In the genomic region with DNA sequence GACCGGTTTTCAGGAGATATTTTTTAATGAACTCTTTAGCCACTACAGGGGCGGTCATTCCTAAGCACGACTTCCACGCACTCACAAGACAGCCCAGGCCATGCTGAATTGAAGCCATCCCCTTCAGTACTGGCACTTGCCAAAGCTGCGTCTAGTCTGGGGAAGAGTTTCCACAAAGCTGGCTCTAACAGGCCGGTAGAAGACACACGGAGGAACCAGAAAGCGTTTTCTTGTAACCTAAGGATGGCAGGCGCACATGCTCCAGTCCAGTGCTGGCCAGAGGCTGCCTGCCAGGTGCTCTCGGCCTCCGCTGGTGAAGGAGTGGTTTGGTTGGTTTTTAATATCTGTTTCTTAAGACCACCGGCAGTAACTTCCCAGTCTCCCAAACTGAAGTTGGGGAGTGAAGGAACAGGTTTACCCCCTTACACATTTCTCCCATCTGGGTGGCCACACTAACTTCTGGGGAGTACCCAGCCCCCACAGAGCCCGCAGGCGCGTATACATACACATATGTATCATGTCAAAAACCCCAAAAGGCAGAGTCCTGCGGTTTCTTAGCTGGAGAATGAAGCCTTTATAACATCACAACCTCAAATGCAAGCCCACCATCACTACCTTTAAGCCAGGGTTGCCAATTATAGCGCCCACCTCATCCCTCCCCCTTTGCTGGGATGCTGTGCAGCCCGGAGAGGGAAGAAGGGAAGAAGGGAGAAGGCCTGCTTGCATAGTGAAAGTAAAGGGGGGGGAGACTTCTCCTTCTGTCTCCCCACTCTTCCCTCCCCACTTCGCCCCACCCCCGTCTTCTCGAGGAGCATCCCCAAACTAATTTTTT, we compare ENCODE assay signal across 8 cellular contexts. TPM values are rescaled to one million over a fixed set of nuclear protein-coding genes. Genes with fewer than 3 reads are reported as not detected.
DNase-seq lines count a peak whose midpoint lies in the region; ATAC-seq and TF ChIP-seq lines count a peak whose summit lies in the region.

No MANE protein-coding gene starts in this region.

- H3K4me1 ChIP-seq in NT2/D1 (ENCODE audit: insufficient read depth, insufficient read length) (no peaks in the 10 kb centered on the region), lung (ENCODE audit: control insufficient read depth in 2 of 2, insufficient read depth in 2 of 2, low read length in 2 of 2) (peaks cover 0 to 3% of the 10 kb centered on the region in 2 donors), testis (peaks cover 20% of the 10 kb centered on the region)

- H3K27ac Mint-ChIP-seq in brain = peak overlapping the region; percentile 97 to 100 (median 98)

- no peaks in the 10 kb centered on the region for H3K36me3 ChIP-seq in NT2/D1 (ENCODE audit: insufficient read depth, insufficient read length, low read length)
- no peaks in the 10 kb centered on the region for H3K36me3 ChIP-seq in lung (ENCODE audit: control insufficient read depth in 2 of 2, insufficient read depth in 2 of 2, low read length in 2 of 2)
- no peaks in the 10 kb centered on the region for H3K36me3 ChIP-seq in testis (ENCODE audit: low read depth, missing control alignments)

- H3K4me1 Mint-ChIP-seq in brain = peaks cover 60% of the 10 kb centered on the region

- peak; percentile 8 to 66 (median 44) for DNase-seq in NCI-H1417 (lab: John Stamatoyannopoulos, UW)
- no peak for DNase-seq in NCI-H1417 treated with DMSO at 0.1 percent for 48 hours (lab: John Stamatoyannopoulos, UW)
- DNase-seq in NT2/D1 (ENCODE audit: low read depth, low spot score) = no peak
- DNase-seq in lung (ENCODE audit: low spot score) = no peak
- peak; percentile 55 for DNase-seq in testis

- H3K27ac ChIP-seq in lung (ENCODE audit: low read depth in 1 of 2, low read length in 1 of 2) (peak overlapping the region in 1 of 2 donors; percentile 71), testis (peak overlapping the region; percentile 59 to 83)

- no peak for ATAC-seq in lung (ENCODE audit: insufficient read depth, low FRiP score)
- ATAC-seq in GM21786 (IDR thresholded peaks at IDR 0.05; ENCODE audit: unreplicated experiment) = no peak
- ATAC-seq in GM18873 (IDR thresholded peaks at IDR 0.05; ENCODE audit: low FRiP score, unreplicated experiment) = no peak

- H3K27me3 ChIP-seq in NT2/D1 (ENCODE audit: insufficient read depth, insufficient read length) (no peaks in the 10 kb centered on the region), lung (ENCODE audit: control insufficient read depth, insufficient read depth) (no peaks in the 10 kb centered on the region), testis (no peaks in the 10 kb centered on the region)

- H3K27me3 Mint-ChIP-seq in brain = peaks cover 21% of the 10 kb centered on the region

- H3K9me3 ChIP-seq in NT2/D1 (ENCODE audit: insufficient read depth, low read length) (no peaks in the 10 kb centered on the region), lung (ENCODE audit: control insufficient read depth in 2 of 2, insufficient read depth in 1 of 2, low read length in 1 of 2) (no peaks in the 10 kb centered on the region), testis (no peaks in the 10 kb centered on the region)

- peak overlapping the region; percentile 79 for H3K9ac ChIP-seq in NT2/D1 (ENCODE audit: insufficient read length, low read depth)

- H3K4me3 ChIP-seq in NT2/D1 (ENCODE audit: insufficient read length, low read depth) = peak overlapping the region; percentile 56
- H3K4me3 ChIP-seq in lung = peak overlapping the region; percentile 32
- peak overlapping the region; percentile 77 to 94 for H3K4me3 ChIP-seq in testis

- 13 to 17% methylated on average over 21 of the region's 21 CpGs for WGBS in lung, 2 donors
- WGBS in testis, 2 donors = 3 to 4% methylated on average over 19 to 21 of the region's 21 CpGs

- peaks cover 0 to 2% (median 0%) of the 10 kb centered on the region in 5 experiments for H3K9me3 Mint-ChIP-seq in brain

- TF ChIP-seq CTCF in brain (conservative IDR thresholded peaks at IDR 0.05) = no peak
- TF ChIP-seq CTCF in lung (IDR thresholded peaks at IDR 0.05; ENCODE audit: control extremely low read depth, extremely low read depth) = no peak
- TF ChIP-seq CTCF in testis (IDR thresholded peaks at IDR 0.05) = no peak

- peaks cover 18% of the 10 kb centered on the region for H3K36me3 Mint-ChIP-seq in brain

- intact Hi-C loops in testis (cut with DNase I; ENCODE audit: low total_unique reads) = no loop called here

- TF ChIP-seq POLR2A in testis (IDR thresholded peaks at IDR 0.05) = no peak

- peak overlapping the region; percentile 99 to 100 (median 100) for H3K4me3 Mint-ChIP-seq in brain

RNA-seq across cellular contexts. Expression of a gene that starts 1.2 kb away (rescaled TPM):
- polyA plus RNA-seq in brain (ENCODE audit: insufficient read depth, low read depth, low replicate concordance) = 4.9 TPM
- 10 to 100 TPM in 1 of 2 donors, 1 to 10 TPM in 1; 4.8 to 10.4 TPM for total RNA-seq in lung
- 1 to 10 TPM; 1.2 to 1.8 TPM for polyA plus RNA-seq in lung
- total RNA-seq in testis = 10 to 100 TPM; 40.4 to 49.1 TPM
- 13.7 TPM for polyA plus RNA-seq in testis (ENCODE audit: insufficient read depth, low read depth, low replicate concordance)

Comparison
In these comparisons a context has a peak if more than half of its experiments do, and no peak if none do; other contexts are left out.
1. DNase-seq: peak in NCI-H1417 (3 of 3) and testis (single experiment); none in NCI-H1417 treated with DMSO at 0.1 percent for 48 hours (single experiment), NT2/D1 (single experiment) and lung (single experiment).
2. H3K4me3 ChIP-seq: peak in every context shown above with its lines; median percentile 86 in testis; 56 in NT2/D1; 32 in lung.